3 cellular contexts compared by ENCODE assay signal in genomic region chrY:26648240-26648639, GRCh38.
DNase-seq lines count a peak whose midpoint lies in the region; ATAC-seq, FAIRE-seq and TF ChIP-seq lines count a peak whose summit lies in the region.
"Not testable (repeated sequence)": the region's sequence is repeated elsewhere in the genome, so short reads cannot be mapped to it uniquely, and the experiment has no call there.

No MANE protein-coding gene starts in this region.

- DNase-seq in WTC11 (ENCODE audit: low spot score); HepG2 (ENCODE audit: low spot score); mesendoderm: not testable (repeated sequence)

- ATAC-seq in WTC11, HepG2: not testable (repeated sequence)

- TF ChIP-seq POLR2A in HepG2 (IDR thresholded peaks at IDR 0.05; ENCODE audit: insufficient read depth in 1 of 2, low read depth in 2 of 2, low read length in 2 of 2), result not testable (repeated sequence)

- H3K4ac ChIP-seq in mesendoderm (ENCODE audit: low read depth, low read length), result not testable (repeated sequence)

- not testable (repeated sequence) for FAIRE-seq in HepG2 (lab: Jason Lieb, UNC)

- not testable (repeated sequence) for TF ChIP-seq RAD21 in HepG2 (CRISPR knock-in tag; IDR thresholded peaks at IDR 0.05)

- not testable (repeated sequence) for H4K20me1 ChIP-seq in HepG2 (ENCODE audit: insufficient read depth, low read length)

- H2AK5ac ChIP-seq in mesendoderm (ENCODE audit: low read length), result not testable (repeated sequence)

- not testable (repeated sequence) for H2BK5ac ChIP-seq in mesendoderm (ENCODE audit: low read length)

- peaks cover 40% of the 10 kb centered on the region for H3K36me3 Mint-ChIP-seq in WTC11

- H3K9me3 Mint-ChIP-seq in WTC11, result peaks cover 40% of the 10 kb centered on the region

- not testable (repeated sequence) for H3K36me3 ChIP-seq in HepG2 (replicated peaks in 1 of 2; ENCODE audit: control insufficient read depth in 1 of 2, insufficient read depth in 2 of 2, low read length in 2 of 2); mesendoderm (ENCODE audit: control insufficient read depth, insufficient read depth, low read length)

- not testable (repeated sequence) for H3K4me3 Mint-ChIP-seq in WTC11

- not testable (repeated sequence) for H2BK15ac ChIP-seq in mesendoderm (replicated peaks; ENCODE audit: low read depth)

- BruUV-seq in HepG2 (replicated peaks; lab: Mats Ljungman, UMichigan), result not testable (repeated sequence)

- H4K5ac ChIP-seq in mesendoderm (ENCODE audit: low read length), result not testable (repeated sequence)

- TF ChIP-seq CTCF in WTC11 (IDR thresholded peaks at IDR 0.05); HepG2 (CRISPR knock-in tag; IDR thresholded peaks at IDR 0.05): not testable (repeated sequence)

- H3K27ac Mint-ChIP-seq in WTC11, result not testable (repeated sequence)

- H3K27me3 ChIP-seq in HepG2 (ENCODE audit: control insufficient read depth in 1 of 2, insufficient read depth in 2 of 2, low read length in 2 of 2); mesendoderm (ENCODE audit: insufficient read depth, low read length, poor library complexity): not testable (repeated sequence)

- 2% methylated on average over 4 of the region's 6 CpGs for WGBS in HepG2 (ENCODE audit: low lambda C conversion rate)
- WGBS in mesendoderm (ENCODE audit: extremely low coverage, insufficient coverage, low lambda C conversion rate), result 100% methylated on average over 2 of the region's 6 CpGs

- POLR2A ChIA-PET in WTC11 (lab: Charles Lee); HepG2 (lab: Yijun Ruan, JAX): not testable (repeated sequence)

- not testable (repeated sequence) for H2AFZ ChIP-seq in HepG2 (ENCODE audit: low read length)

- not testable (repeated sequence) for H3K18ac ChIP-seq in mesendoderm (ENCODE audit: low read length)

- intact Hi-C loops in HepG2 (cut with micrococcal nuclease; ENCODE audit: unreplicated experiment), result not testable (repeated sequence)

- not testable (repeated sequence) for H3K79me1 ChIP-seq in mesendoderm (ENCODE audit: low read length)

- not testable (repeated sequence) for H3K9ac ChIP-seq in HepG2 (ENCODE audit: insufficient read depth, low read depth, low read length); mesendoderm (ENCODE audit: low read length)

- not testable (repeated sequence) for H4K8ac ChIP-seq in mesendoderm (ENCODE audit: low read depth, low read length)

- peaks cover 88% of the 10 kb centered on the region for H3K9me3 ChIP-seq in HepG2 (ENCODE audit: low read length)

- in situ Hi-C loops in HepG2 (cut with HindIII; ENCODE audit: extremely low pct_ligation_motif_present, low pct_unique_long_range_greater_than_20kb), result not testable (repeated sequence)

- not testable (repeated sequence) for H3K27ac ChIP-seq in HepG2 (ENCODE audit: extremely low read length, insufficient read depth, low read length); mesendoderm (ENCODE audit: low read depth, low read length)

- H3K23ac ChIP-seq in mesendoderm (ENCODE audit: low read length), result not testable (repeated sequence)

- not testable (repeated sequence) for H3K56ac ChIP-seq in mesendoderm (ENCODE audit: low read length)

- CTCF ChIA-PET in WTC11 (lab: Charles Lee); HepG2 (lab: Yijun Ruan, JAX; ENCODE audit: low intra/inter-chr PET ratio, low total read pairs): not testable (repeated sequence)

- not testable (repeated sequence) for H3K79me2 ChIP-seq in HepG2 (ENCODE audit: insufficient read depth, low read length); mesendoderm (ENCODE audit: control insufficient read depth, insufficient read depth, low read length)

- not testable (repeated sequence) for H3K4me1 Mint-ChIP-seq in WTC11

- H3K27me3 Mint-ChIP-seq in WTC11 (ENCODE audit: low read depth), result not testable (repeated sequence)

- not testable (repeated sequence) for H2BK120ac ChIP-seq in mesendoderm (ENCODE audit: low read depth, low read length)

- H3K4me1 ChIP-seq in HepG2 (ENCODE audit: insufficient read depth, low read length); mesendoderm (ENCODE audit: control insufficient read depth, low read depth, low read length): not testable (repeated sequence)

- not testable (repeated sequence) for TF ChIP-seq EP300 in HepG2 (IDR thresholded peaks at IDR 0.05; ENCODE audit: low read depth in 2 of 2, low read length in 2 of 2); HepG2 (CRISPR knock-in tag; IDR thresholded peaks at IDR 0.05; ENCODE audit: borderline replicate concordance)

- H3K4me3 ChIP-seq in HepG2 (replicated peaks in 1 of 3; ENCODE audit: insufficient read depth in 1 of 3, low read depth in 2 of 3, low read length in 3 of 3), result not testable (repeated sequence)
- H3K4me3 ChIP-seq in mesendoderm (ENCODE audit: low read length), result peak overlapping the region; percentile 33

- not testable (repeated sequence) for H3K4me2 ChIP-seq in HepG2 (ENCODE audit: low read depth, low read length); mesendoderm (ENCODE audit: low read length)

TF ChIP-seq in WTC11, 78 proteins besides CTCF, POLR2A, EP300 and RAD21:
- TF ChIP-seq, protein P1, sequence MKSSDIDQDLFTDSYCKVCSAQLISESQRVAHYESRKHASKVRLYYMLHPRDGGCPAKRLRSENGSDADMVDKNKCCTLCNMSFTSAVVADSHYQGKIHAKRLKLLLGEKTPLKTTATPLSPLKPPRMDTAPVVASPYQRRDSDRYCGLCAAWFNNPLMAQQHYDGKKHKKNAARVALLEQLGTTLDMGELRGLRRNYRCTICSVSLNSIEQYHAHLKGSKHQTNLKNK (CRISPR knock-in tag; IDR thresholded peaks at IDR 0.05), result peak; percentile 72; the same call in 1 of the 2 replicates
- TF ChIP-seq, protein P2, sequence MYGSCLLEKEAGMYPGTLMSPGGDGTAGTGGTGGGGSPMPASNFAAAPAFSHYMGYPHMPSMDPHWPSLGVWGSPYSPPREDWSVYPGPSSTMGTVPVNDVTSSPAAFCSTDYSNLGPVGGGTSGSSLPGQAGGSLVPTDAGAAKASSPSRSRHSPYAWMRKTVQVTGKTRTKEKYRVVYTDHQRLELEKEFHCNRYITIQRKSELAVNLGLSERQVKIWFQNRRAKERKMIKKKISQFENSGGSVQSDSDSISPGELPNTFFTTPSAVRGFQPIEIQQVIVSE (CRISPR knock-in tag; IDR thresholded peaks at IDR 0.05; ENCODE audit: borderline replicate concordance), result peak; percentile 26; the same call in 1 of the 2 replicates
- peak; percentile 18; the same call in 1 of the 2 replicates for TF ChIP-seq NFE2L1 (CRISPR knock-in tag; IDR thresholded peaks at IDR 0.05)

TF ChIP-seq in HepG2, 621 proteins besides CTCF, POLR2A, EP300 and RAD21:
- TF ChIP-seq RAD51 (IDR thresholded peaks at IDR 0.05; ENCODE audit: borderline replicate concordance) (0 out of 2 replicates have a peak, but pooled peaks have one; percentile 24), ATM (IDR thresholded peaks at IDR 0.05; ENCODE audit: borderline replicate concordance) (peak; percentile 77; the same call in 1 of the 2 replicates), ZNF282 (IDR thresholded peaks at IDR 0.05; ENCODE audit: partially characterized antibody) (peak; percentile 92), PHB2 (IDR thresholded peaks at IDR 0.05; ENCODE audit: partially characterized antibody) (peak; percentile 77), FOXA1 (IDR thresholded peaks at IDR 0.05) (peak; percentile 45; the same call in 1 of the 2 replicates), JUNB (CRISPR knock-in tag; IDR thresholded peaks at IDR 0.05; ENCODE audit: borderline replicate concordance) (peak; percentile 14; the same call in 1 of the 2 replicates), SOX6 (IDR thresholded peaks at IDR 0.05) (peak; percentile 91; the same call in 1 of the 2 replicates), PLRG1 (conservative IDR thresholded peaks at IDR 0.05) (peak; percentile 98; the same call in 1 of the 2 replicates), NONO (IDR thresholded peaks at IDR 0.05) (peak; percentile 96; the same call in 1 of the 2 replicates), NFRKB (IDR thresholded peaks at IDR 0.05) (0 out of 2 replicates have a peak, but pooled peaks have one; percentile 51)
- TF ChIP-seq, protein P3, sequence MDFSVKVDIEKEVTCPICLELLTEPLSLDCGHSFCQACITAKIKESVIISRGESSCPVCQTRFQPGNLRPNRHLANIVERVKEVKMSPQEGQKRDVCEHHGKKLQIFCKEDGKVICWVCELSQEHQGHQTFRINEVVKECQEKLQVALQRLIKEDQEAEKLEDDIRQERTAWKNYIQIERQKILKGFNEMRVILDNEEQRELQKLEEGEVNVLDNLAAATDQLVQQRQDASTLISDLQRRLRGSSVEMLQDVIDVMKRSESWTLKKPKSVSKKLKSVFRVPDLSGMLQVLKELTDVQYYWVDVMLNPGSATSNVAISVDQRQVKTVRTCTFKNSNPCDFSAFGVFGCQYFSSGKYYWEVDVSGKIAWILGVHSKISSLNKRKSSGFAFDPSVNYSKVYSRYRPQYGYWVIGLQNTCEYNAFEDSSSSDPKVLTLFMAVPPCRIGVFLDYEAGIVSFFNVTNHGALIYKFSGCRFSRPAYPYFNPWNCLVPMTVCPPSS (IDR thresholded peaks at IDR 0.05), result 0 out of 2 replicates have a peak, but pooled peaks have one; percentile 40
- TF ChIP-seq FOXA1 (CRISPR knock-in tag; IDR thresholded peaks at IDR 0.05); SOX6 (CRISPR knock-in tag; IDR thresholded peaks at IDR 0.05); NONO (CRISPR knock-in tag; conservative IDR thresholded peaks at IDR 0.05): not testable (repeated sequence)
